14 cellular contexts compared by ENCODE assay signal in the genomic region with DNA sequence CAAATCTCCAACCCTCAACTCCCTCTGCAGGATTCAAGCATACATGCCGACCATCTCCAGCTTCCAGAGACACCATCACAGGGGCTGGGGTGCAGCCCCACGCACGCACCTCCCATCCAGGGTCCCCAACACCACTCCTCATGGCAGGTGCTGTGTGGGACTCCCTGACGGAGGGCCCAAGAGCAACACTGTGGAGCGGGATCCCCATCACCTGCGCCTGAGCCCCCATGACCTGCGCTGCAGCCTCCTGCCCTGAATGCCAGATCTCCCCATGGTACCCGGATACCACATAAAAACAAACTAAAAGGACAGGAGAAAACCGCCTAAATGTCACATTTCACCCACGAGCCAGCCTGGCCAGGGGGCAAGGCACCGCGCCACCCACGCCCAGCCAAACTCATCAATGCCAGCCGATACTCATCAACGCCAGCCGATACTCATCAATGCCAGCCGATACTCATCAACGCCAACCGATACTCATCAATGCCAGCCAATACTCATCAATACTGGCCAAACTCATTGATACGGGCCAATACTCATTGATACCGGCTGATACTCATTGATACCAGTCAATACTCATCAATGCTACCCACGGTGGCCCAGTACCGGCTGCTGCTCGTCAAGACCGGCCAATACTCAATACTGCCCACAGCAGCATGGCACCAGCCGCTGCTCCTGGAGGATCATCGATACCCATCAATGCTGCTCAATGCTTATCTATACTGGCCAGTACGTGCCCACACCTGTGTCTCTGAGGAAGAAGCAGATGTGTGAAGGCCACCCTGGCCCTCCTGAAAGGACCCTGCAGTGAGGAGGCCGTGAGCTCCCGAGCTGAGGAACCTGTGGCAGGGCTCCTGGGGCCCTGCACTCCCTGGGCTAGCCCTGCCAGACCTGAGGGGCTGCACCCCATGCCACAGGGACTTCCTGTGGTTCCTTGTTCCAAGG. TPM values are rescaled to one million over a fixed set of nuclear protein-coding genes. Genes with fewer than 3 reads are reported as not detected.
DNase-seq lines count a peak whose midpoint lies in the region; ATAC-seq, FAIRE-seq and TF ChIP-seq lines count a peak whose summit lies in the region.
"Had no signal": no experiment of that assay in that cellular context is flagged by ENCODE, and none has a peak within 500 bp of the region (broad histone marks: within the 10 kb centered on the region; RNA-seq: fewer than 3 reads in every experiment).

No MANE protein-coding gene starts in this region.

- H3F3A ChIP-seq in Loucy (ENCODE audit: low read depth) (no peaks in the 10 kb centered on the region), MM.1S (ENCODE audit: insufficient read depth, low read length) (no peaks in the 10 kb centered on the region)

- 94% methylated on average over 30 of the region's 30 CpGs for WGBS in right cardiac atrium
- 92 to 96% (median 93%) methylated on average over 23 to 30 of the region's 30 CpGs for WGBS in spleen, 5 donors

- H3K9me3 ChIP-seq in Loucy (ENCODE audit: insufficient read depth, low read depth, low read length) (no peaks in the 10 kb centered on the region), right cardiac atrium (ENCODE audit: control insufficient read depth, low read length) (no peaks in the 10 kb centered on the region), spleen (no peaks in the 10 kb centered on the region), MM.1S (replicated peaks; ENCODE audit: insufficient read depth, low read length) (no peaks in the 10 kb centered on the region)
- H3K9me3 ChIP-seq: SJCRH30 had no signal

- H3K4me3 Mint-ChIP-seq in activated CD8-positive, alpha-beta memory T cell treated with anti-CD3 and anti-CD28 coated beads, Interleukin-2, amount 10 ng/mL, durations not matched to agents 7 days and 5 days = no peak overlapping the region

- CTCF ChIA-PET in activated CD8-positive, alpha-beta memory T cell treated with anti-CD3 and anti-CD28 coated beads, Interleukin-2, amount 10 ng/mL, durations not matched to agents 7 days and 5 days (lab: Charles Lee) = no interaction called here

- H3K9me2 ChIP-seq in Loucy (replicated peaks; ENCODE audit: low read depth, low read length) = no peaks in the 10 kb centered on the region
- no peaks in the 10 kb centered on the region for H3K9me2 ChIP-seq in MM.1S (replicated peaks; ENCODE audit: insufficient read depth, low read length)

- H3K27me3 ChIP-seq in Loucy (ENCODE audit: insufficient read depth, low read length, poor library complexity, severe bottlenecking) (peaks cover 4% of the 10 kb centered on the region), right cardiac atrium (ENCODE audit: control insufficient read depth, insufficient read depth) (no peaks in the 10 kb centered on the region), spleen (replicated peaks in 1 of 7) (no peaks in the 10 kb centered on the region), MM.1S (replicated peaks; ENCODE audit: insufficient read depth, low read length) (no peaks in the 10 kb centered on the region)
- H3K27me3 ChIP-seq: SJCRH30 had no signal

- H3K36me3 Mint-ChIP-seq in activated CD8-positive, alpha-beta memory T cell treated with anti-CD3 and anti-CD28 coated beads, Interleukin-2, amount 10 ng/mL, durations not matched to agents 7 days and 5 days = peaks cover 20% of the 10 kb centered on the region

- TF ChIP-seq POLR2A in spleen (IDR thresholded peaks at IDR 0.05) = no peak

- ATAC-seq in activated CD8-positive, alpha-beta memory T cell treated with anti-CD3 and anti-CD28 coated beads, Interleukin-2, amount 10 ng/mL, durations not matched to agents 7 days and 5 days = no peak
- ATAC-seq in right cardiac atrium = no peak

- no peak for FAIRE-seq in urothelium cell line (lab: Jason Lieb, UNC)
- FAIRE-seq: GM12892, small intestine had no signal

- H3K4me2 ChIP-seq in Loucy (ENCODE audit: low read depth, low read length, poor library complexity, severe bottlenecking) = peak overlapping the region; percentile 100
- no peak overlapping the region for H3K4me2 ChIP-seq in MM.1S (ENCODE audit: low read depth, low read length)

- H3K27ac ChIP-seq in right cardiac atrium (ENCODE audit: low read length) (no peak overlapping the region), spleen (peak overlapping the region in 3 of 8 donors; percentile 22 to 99 (median 96)), MM.1S (ENCODE audit: low read length) (no peak overlapping the region)
- H3K27ac ChIP-seq: SJCRH30, WERI-Rb-1 had no signal

- H3K4me3 ChIP-seq in Loucy (ENCODE audit: low read length, poor library complexity, severe bottlenecking) (no peak overlapping the region), right cardiac atrium (ENCODE audit: low read length) (no peak overlapping the region), spleen (no peak overlapping the region), MM.1S (ENCODE audit: low read length) (no peak overlapping the region)
- H3K4me3 ChIP-seq: SJCRH30 had no signal

- H2AFZ ChIP-seq in Loucy (ENCODE audit: low read length) (no peak overlapping the region), MM.1S (ENCODE audit: low read length) (no peak overlapping the region)

- H3K4me1 ChIP-seq in Loucy (ENCODE audit: insufficient read depth, low read length, poor library complexity, severe bottlenecking) (peaks cover 30% of the 10 kb centered on the region), right cardiac atrium (ENCODE audit: control insufficient read depth, insufficient read depth, low read length) (peaks cover 28% of the 10 kb centered on the region), spleen (peaks cover 51 to 87% (median 67%) of the 10 kb centered on the region in 6 donors), MM.1S (ENCODE audit: low read length) (peaks cover 6% of the 10 kb centered on the region; the same call in 1 of the 2 replicates)

- DNase-seq in activated CD8-positive, alpha-beta memory T cell treated with anti-CD3 and anti-CD28 coated beads, Interleukin-2, amount 50 U/mL, for 4 hours = peak; percentile 8
- DNase-seq in activated CD8-positive, alpha-beta memory T cell treated with anti-CD3 and anti-CD28 coated beads, Interleukin-2, amount 10 ng/mL, durations not matched to agents 7 days and 5 days = no peak
- DNase-seq in right cardiac atrium = peak in 2 of 3 donors; percentile 47 to 49
- peak; percentile 74 for DNase-seq in spleen
- DNase-seq in urothelium cell line (ENCODE audit: low spot score) = no peak
- no peak for DNase-seq in MM.1S
- no peak for DNase-seq in SW480 (ENCODE audit: low spot score)
- DNase-seq: NCI-H187, SJCRH30, small intestine, WERI-Rb-1 had no signal

- H3K27ac Mint-ChIP-seq in activated CD8-positive, alpha-beta memory T cell treated with anti-CD3 and anti-CD28 coated beads, Interleukin-2, amount 10 ng/mL, durations not matched to agents 7 days and 5 days = no peak overlapping the region

- H3K9ac ChIP-seq in Loucy (ENCODE audit: low read depth, low read length, poor library complexity, severe bottlenecking) (no peak overlapping the region), MM.1S (ENCODE audit: low read length) (no peak overlapping the region)

- intact Hi-C loops in right cardiac atrium (cut with DNase I) (loop anchor here in 2 of 4 donors (5.0 to 10.0 kb wide), 2 partner anchors 78 to 100 kb away; no protein-coding TSS in a partner anchor), spleen (cut with DNase I; ENCODE audit: low total_unique reads) (no loop called here)

- no peaks in the 10 kb centered on the region for H3K27me3 Mint-ChIP-seq in activated CD8-positive, alpha-beta memory T cell treated with anti-CD3 and anti-CD28 coated beads, Interleukin-2, amount 10 ng/mL, durations not matched to agents 7 days and 5 days

- TF ChIP-seq CTCF in Loucy (conservative IDR thresholded peaks at IDR 0.05; ENCODE audit: low read length) = no peak
- no peak for TF ChIP-seq CTCF in spleen (IDR thresholded peaks at IDR 0.05 in 8 of 11, conservative IDR thresholded peaks at IDR 0.05 in 3 of 11)
- no peak for TF ChIP-seq CTCF in MM.1S (IDR thresholded peaks at IDR 0.05; ENCODE audit: low read length)

- peaks cover 33% of the 10 kb centered on the region; the same call in 1 of the 2 replicates for H3K36me3 ChIP-seq in Loucy (ENCODE audit: insufficient read depth, low read length)
- peaks cover 0 to 55% (median 29%) of the 10 kb centered on the region in 6 donors for H3K36me3 ChIP-seq in spleen
- 0 out of 2 replicates have a peak, but pooled peaks cover 4% of the 10 kb centered on the region for H3K36me3 ChIP-seq in MM.1S (replicated peaks; ENCODE audit: insufficient read depth, low read length)

- H4K20me1 ChIP-seq in Loucy (ENCODE audit: insufficient read depth, low read length, poor library complexity, severe bottlenecking) (peaks cover 89% of the 10 kb centered on the region), MM.1S (ENCODE audit: insufficient read depth, low read length) (peaks cover 10% of the 10 kb centered on the region; the same call in 1 of the 2 replicates)

- H3K79me2 ChIP-seq in Loucy (ENCODE audit: insufficient read depth, low read length) = peaks cover 91% of the 10 kb centered on the region
- H3K79me2 ChIP-seq in MM.1S (ENCODE audit: low read length) = peaks cover 96% of the 10 kb centered on the region

- peaks cover 38% of the 10 kb centered on the region for H3K4me1 Mint-ChIP-seq in activated CD8-positive, alpha-beta memory T cell treated with anti-CD3 and anti-CD28 coated beads, Interleukin-2, amount 10 ng/mL, durations not matched to agents 7 days and 5 days

- H3K9me3 Mint-ChIP-seq in activated CD8-positive, alpha-beta memory T cell treated with anti-CD3 and anti-CD28 coated beads, Interleukin-2, amount 10 ng/mL, durations not matched to agents 7 days and 5 days (ENCODE audit: low read depth) = no peaks in the 10 kb centered on the region
- H3K9me3 Mint-ChIP-seq: nephron had no signal

RNA-seq across cellular contexts. Expression of a gene that starts 6.2 kb away (rescaled TPM):
- 100 to 1,000 TPM; 193 to 250 TPM for total RNA-seq in activated CD8-positive, alpha-beta memory T cell treated with anti-CD3 and anti-CD28 coated beads, Interleukin-2, amount 10 ng/mL, durations not matched to agents 7 days and 5 days
- 100 to 1,000 TPM; 123 to 145 (median 134) TPM for total RNA-seq in right cardiac atrium
- polyA plus RNA-seq in right cardiac atrium = 119 TPM
- 100 to 1,000 TPM; 162 to 226 (median 196) TPM for total RNA-seq in spleen
- 100 to 1,000 TPM; 101 to 176 (median 123) TPM for polyA plus RNA-seq in spleen

RNA-seq across cellular contexts. Expression of a gene that starts 46.9 kb away (rescaled TPM):
- 10 to 100 TPM; 63.9 to 70.0 TPM for total RNA-seq in activated CD8-positive, alpha-beta memory T cell treated with anti-CD3 and anti-CD28 coated beads, Interleukin-2, amount 10 ng/mL, durations not matched to agents 7 days and 5 days
- 10 to 100 TPM; 51.6 to 61.8 (median 59.2) TPM for total RNA-seq in right cardiac atrium
- 53.4 TPM for polyA plus RNA-seq in right cardiac atrium
- total RNA-seq in spleen = 100 to 1,000 TPM in 1 of 7 donors, 10 to 100 TPM in 6; 64.3 to 112 (median 85.6) TPM
- polyA plus RNA-seq in spleen = 10 to 100 TPM; 46.6 to 76.5 (median 58.8) TPM

Comparison
In these comparisons a context has a peak if more than half of its experiments do, and no peak if none do; other contexts are left out.
1. DNase-seq: peak in activated CD8-positive, alpha-beta memory T cell treated with anti-CD3 and anti-CD28 coated beads, Interleukin-2, amount 50 U/mL, for 4 hours (single experiment), right cardiac atrium (2 of 3) and spleen (single experiment); none in activated CD8-positive, alpha-beta memory T cell treated with anti-CD3 and anti-CD28 coated beads, Interleukin-2, amount 10 ng/mL, durations not matched to agents 7 days and 5 days (single experiment), urothelium cell line (single experiment), MM.1S (single experiment) and SW480 (single experiment).